1 cellular context compared by ENCODE assay signal in the genomic region with DNA sequence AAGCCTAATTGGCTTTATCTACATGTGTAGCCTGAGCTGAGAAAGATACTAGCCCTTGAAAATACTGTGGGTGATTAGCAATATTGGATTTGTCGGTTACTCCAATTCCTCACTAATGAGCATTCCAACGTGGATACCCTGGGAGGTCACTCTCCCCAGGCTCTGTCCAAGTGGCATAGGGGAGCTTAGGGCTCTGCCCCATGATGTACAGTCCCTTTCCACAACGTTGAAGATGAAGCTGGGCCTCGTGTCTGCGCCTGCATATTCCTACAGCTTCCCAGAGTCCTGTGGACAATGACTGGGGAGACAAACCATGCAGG.
A peak's percentile ranks its signal among the peaks of the same experiment; 100 is the strongest.
TF ChIP-seq lines count a peak whose summit lies in the region.

No MANE protein-coding gene starts in this region.

TF ChIP-seq in K562, 482 proteins besides CTCF, POLR2A, EP300 and RAD21 (continued from another document and continues in another):
- TF ChIP-seq, protein P1, sequence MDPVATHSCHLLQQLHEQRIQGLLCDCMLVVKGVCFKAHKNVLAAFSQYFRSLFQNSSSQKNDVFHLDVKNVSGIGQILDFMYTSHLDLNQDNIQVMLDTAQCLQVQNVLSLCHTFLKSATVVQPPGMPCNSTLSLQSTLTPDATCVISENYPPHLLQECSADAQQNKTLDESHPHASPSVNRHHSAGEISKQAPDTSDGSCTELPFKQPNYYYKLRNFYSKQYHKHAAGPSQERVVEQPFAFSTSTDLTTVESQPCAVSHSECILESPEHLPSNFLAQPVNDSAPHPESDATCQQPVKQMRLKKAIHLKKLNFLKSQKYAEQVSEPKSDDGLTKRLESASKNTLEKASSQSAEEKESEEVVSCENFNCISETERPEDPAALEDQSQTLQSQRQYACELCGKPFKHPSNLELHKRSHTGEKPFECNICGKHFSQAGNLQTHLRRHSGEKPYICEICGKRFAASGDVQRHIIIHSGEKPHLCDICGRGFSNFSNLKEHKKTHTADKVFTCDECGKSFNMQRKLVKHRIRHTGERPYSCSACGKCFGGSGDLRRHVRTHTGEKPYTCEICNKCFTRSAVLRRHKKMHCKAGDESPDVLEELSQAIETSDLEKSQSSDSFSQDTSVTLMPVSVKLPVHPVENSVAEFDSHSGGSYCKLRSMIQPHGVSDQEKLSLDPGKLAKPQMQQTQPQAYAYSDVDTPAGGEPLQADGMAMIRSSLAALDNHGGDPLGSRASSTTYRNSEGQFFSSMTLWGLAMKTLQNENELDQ (CRISPR knock-in tag; IDR thresholded peaks at IDR 0.05; ENCODE audit: borderline replicate concordance): no peak
- peak; percentile 96 for TF ChIP-seq HNRNPUL1 (IDR thresholded peaks at IDR 0.05; ENCODE audit: low read length)
- no peak for TF ChIP-seq NELFE (IDR thresholded peaks at IDR 0.05; ENCODE audit: insufficient read depth, insufficient read length)
- peak; percentile 70 for TF ChIP-seq ZNF77 (CRISPR knock-in tag; IDR thresholded peaks at IDR 0.05)
- peak; percentile 77; the same call in 1 of the 2 replicates for TF ChIP-seq RHOXF2B (CRISPR knock-in tag; conservative IDR thresholded peaks at IDR 0.05)
- TF ChIP-seq, protein P2, sequence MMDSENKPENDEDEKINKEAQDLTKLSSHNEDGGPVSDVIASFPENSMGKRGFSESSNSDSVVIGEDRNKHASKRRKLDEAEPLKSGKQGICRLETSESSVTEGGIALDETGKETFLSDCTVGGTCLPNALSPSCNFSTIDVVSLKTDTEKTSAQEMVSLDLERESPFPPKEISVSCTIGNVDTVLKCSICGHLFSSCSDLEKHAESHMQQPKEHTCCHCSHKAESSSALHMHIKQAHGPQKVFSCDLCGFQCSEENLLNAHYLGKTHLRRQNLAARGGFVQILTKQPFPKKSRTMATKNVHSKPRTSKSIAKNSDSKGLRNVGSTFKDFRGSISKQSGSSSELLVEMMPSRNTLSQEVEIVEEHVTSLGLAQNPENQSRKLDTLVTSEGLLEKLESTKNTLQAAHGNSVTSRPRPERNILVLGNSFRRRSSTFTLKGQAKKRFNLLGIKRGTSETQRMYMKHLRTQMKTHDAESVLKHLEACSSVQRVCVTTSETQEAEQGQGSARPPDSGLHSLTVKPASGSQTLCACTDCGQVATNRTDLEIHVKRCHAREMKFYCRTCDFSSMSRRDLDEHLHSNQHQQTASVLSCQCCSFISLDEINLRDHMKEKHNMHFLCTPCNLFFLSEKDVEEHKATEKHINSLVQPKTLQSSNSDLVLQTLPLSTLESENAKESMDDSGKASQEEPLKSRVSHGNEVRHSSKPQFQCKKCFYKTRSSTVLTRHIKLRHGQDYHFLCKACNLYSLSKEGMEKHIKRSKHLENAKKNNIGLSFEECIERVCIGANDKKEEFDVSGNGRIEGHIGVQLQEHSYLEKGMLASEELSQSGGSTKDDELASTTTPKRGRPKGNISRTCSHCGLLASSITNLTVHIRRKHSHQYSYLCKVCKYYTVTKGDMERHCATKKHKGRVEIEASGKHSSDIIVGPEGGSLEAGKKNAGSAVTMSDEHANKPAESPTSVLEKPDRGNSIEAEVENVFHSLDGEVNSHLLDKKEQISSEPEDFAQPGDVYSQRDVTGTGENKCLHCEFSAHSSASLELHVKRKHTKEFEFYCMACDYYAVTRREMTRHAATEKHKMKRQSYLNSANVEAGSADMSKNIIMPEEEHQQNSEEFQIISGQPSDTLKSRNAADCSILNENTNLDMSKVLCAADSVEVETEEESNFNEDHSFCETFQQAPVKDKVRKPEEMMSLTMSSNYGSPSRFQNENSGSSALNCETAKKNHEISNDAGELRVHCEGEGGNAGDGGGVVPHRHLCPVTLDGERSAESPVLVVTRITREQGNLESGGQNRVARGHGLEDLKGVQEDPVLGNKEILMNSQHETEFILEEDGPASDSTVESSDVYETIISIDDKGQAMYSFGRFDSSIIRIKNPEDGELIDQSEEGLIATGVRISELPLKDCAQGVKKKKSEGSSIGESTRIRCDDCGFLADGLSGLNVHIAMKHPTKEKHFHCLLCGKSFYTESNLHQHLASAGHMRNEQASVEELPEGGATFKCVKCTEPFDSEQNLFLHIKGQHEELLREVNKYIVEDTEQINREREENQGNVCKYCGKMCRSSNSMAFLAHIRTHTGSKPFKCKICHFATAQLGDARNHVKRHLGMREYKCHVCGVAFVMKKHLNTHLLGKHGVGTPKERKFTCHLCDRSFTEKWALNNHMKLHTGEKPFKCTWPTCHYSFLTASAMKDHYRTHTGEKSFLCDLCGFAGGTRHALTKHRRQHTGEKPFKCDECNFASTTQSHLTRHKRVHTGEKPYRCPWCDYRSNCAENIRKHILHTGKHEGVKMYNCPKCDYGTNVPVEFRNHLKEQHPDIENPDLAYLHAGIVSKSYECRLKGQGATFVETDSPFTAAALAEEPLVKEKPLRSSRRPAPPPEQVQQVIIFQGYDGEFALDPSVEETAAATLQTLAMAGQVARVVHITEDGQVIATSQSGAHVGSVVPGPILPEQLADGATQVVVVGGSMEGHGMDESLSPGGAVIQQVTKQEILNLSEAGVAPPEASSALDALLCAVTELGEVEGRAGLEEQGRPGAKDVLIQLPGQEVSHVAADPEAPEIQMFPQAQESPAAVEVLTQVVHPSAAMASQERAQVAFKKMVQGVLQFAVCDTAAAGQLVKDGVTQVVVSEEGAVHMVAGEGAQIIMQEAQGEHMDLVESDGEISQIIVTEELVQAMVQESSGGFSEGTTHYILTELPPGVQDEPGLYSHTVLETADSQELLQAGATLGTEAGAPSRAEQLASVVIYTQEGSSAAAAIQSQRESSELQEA (IDR thresholded peaks at IDR 0.05; ENCODE audit: low read depth): no peak
- peak; percentile 80; the same call in 1 of the 2 replicates for TF ChIP-seq RFX7 (CRISPR knock-in tag; IDR thresholded peaks at IDR 0.05)
- no peak for TF ChIP-seq EZH2 (IDR thresholded peaks at IDR 0.05; ENCODE audit: borderline replicate concordance, low read depth, low read length)
- TF ChIP-seq, protein P3, sequence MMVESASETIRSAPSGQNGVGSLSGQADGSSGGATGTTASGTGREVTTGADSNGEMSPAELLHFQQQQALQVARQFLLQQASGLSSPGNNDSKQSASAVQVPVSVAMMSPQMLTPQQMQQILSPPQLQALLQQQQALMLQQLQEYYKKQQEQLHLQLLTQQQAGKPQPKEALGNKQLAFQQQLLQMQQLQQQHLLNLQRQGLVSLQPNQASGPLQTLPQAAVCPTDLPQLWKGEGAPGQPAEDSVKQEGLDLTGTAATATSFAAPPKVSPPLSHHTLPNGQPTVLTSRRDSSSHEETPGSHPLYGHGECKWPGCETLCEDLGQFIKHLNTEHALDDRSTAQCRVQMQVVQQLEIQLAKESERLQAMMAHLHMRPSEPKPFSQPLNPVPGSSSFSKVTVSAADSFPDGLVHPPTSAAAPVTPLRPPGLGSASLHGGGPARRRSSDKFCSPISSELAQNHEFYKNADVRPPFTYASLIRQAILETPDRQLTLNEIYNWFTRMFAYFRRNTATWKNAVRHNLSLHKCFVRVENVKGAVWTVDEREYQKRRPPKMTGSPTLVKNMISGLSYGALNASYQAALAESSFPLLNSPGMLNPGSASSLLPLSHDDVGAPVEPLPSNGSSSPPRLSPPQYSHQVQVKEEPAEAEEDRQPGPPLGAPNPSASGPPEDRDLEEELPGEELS (CRISPR knock-in tag; IDR thresholded peaks at IDR 0.05; ENCODE audit: borderline replicate concordance): 0 out of 2 replicates have a peak, but pooled peaks have one; percentile 6
- TF ChIP-seq CBX2 (IDR thresholded peaks at IDR 0.05; ENCODE audit: insufficient read depth, low read length, poor library complexity, severe bottlenecking): no peak
- TF ChIP-seq YY1 (IDR thresholded peaks at IDR 0.05; ENCODE audit: borderline replicate concordance in 1 of 3, control insufficient read depth in 1 of 3, extremely low read depth in 1 of 3, insufficient read depth in 3 of 3, insufficient read length in 1 of 3, insufficient replicate concordance in 2 of 3, low read depth in 1 of 3, low read length in 2 of 3): no peak
- no peak for TF ChIP-seq HNRNPH1 (optimal IDR thresholded peaks at IDR 0.05; ENCODE audit: low read depth, low read length)
- TF ChIP-seq IRF9 (tag; IDR thresholded peaks at IDR 0.05): no peak
- TF ChIP-seq KLF10 (CRISPR knock-in tag; IDR thresholded peaks at IDR 0.05): no peak
- no peak for TF ChIP-seq ZNF318 (IDR thresholded peaks at IDR 0.05; ENCODE audit: borderline replicate concordance in 1 of 2, low read depth in 1 of 2)
- TF ChIP-seq ZNF696 (CRISPR knock-in tag; conservative IDR thresholded peaks at IDR 0.05): 0 out of 2 replicates have a peak, but pooled peaks have one; percentile 30
- TF ChIP-seq KLF1 (tag; IDR thresholded peaks at IDR 0.05): no peak
- TF ChIP-seq, protein P4, sequence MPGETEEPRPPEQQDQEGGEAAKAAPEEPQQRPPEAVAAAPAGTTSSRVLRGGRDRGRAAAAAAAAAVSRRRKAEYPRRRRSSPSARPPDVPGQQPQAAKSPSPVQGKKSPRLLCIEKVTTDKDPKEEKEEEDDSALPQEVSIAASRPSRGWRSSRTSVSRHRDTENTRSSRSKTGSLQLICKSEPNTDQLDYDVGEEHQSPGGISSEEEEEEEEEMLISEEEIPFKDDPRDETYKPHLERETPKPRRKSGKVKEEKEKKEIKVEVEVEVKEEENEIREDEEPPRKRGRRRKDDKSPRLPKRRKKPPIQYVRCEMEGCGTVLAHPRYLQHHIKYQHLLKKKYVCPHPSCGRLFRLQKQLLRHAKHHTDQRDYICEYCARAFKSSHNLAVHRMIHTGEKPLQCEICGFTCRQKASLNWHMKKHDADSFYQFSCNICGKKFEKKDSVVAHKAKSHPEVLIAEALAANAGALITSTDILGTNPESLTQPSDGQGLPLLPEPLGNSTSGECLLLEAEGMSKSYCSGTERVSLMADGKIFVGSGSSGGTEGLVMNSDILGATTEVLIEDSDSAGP (CRISPR knock-in tag; IDR thresholded peaks at IDR 0.05): no peak
- TF ChIP-seq POLR3A (IDR thresholded peaks at IDR 0.05; ENCODE audit: borderline replicate concordance, extremely low read depth, insufficient read depth, insufficient read length): no peak
- 0 out of 2 replicates have a peak, but pooled peaks have one; percentile 12 for TF ChIP-seq NCOA6 (IDR thresholded peaks at IDR 0.05)
- TF ChIP-seq, protein P5, sequence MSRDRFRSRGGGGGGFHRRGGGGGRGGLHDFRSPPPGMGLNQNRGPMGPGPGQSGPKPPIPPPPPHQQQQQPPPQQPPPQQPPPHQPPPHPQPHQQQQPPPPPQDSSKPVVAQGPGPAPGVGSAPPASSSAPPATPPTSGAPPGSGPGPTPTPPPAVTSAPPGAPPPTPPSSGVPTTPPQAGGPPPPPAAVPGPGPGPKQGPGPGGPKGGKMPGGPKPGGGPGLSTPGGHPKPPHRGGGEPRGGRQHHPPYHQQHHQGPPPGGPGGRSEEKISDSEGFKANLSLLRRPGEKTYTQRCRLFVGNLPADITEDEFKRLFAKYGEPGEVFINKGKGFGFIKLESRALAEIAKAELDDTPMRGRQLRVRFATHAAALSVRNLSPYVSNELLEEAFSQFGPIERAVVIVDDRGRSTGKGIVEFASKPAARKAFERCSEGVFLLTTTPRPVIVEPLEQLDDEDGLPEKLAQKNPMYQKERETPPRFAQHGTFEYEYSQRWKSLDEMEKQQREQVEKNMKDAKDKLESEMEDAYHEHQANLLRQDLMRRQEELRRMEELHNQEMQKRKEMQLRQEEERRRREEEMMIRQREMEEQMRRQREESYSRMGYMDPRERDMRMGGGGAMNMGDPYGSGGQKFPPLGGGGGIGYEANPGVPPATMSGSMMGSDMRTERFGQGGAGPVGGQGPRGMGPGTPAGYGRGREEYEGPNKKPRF (IDR thresholded peaks at IDR 0.05; ENCODE audit: low read depth, low read length): no peak
- peak; percentile 55; the same call in 1 of the 2 replicates for TF ChIP-seq CHCHD3 (CRISPR knock-in tag; IDR thresholded peaks at IDR 0.05)
- no peak for TF ChIP-seq L3MBTL2 (IDR thresholded peaks at IDR 0.05)
